In genomic region chr1:18299441-18300338, GRCh38 we compare ENCODE assay signal across 8 cellular contexts.
DNase-seq lines count a peak whose midpoint lies in the region; ATAC-seq, FAIRE-seq and TF ChIP-seq lines count a peak whose summit lies in the region.

No MANE protein-coding gene starts in this region.

- no peaks in the 10 kb centered on the region for H4K20me1 ChIP-seq in GM12878 (ENCODE audit: control insufficient read depth, insufficient read depth)
- no peaks in the 10 kb centered on the region for H4K20me1 ChIP-seq in osteoblast (ENCODE audit: insufficient read depth, low read length)

- ATAC-seq in heart left ventricle, result no peak
- no peak for ATAC-seq in right cardiac atrium
- peak; percentile 77 for ATAC-seq in GM12878
- ATAC-seq in GM18873 (IDR thresholded peaks at IDR 0.05; ENCODE audit: low FRiP score, unreplicated experiment), result no peak
- no peak for ATAC-seq in HG02885 (IDR thresholded peaks at IDR 0.05; ENCODE audit: poor library complexity, unreplicated experiment)

- no peaks in the 10 kb centered on the region for H3K36me3 ChIP-seq in heart left ventricle
- no peaks in the 10 kb centered on the region for H3K36me3 ChIP-seq in GM12878 (ENCODE audit: control insufficient read depth in 2 of 2, insufficient read depth in 2 of 2, low read length in 1 of 2)
- no peaks in the 10 kb centered on the region for H3K36me3 ChIP-seq in osteoblast (ENCODE audit: insufficient read depth, low read length)

- no peak for TF ChIP-seq POLR2A in heart left ventricle (IDR thresholded peaks at IDR 0.05)
- no peak for TF ChIP-seq POLR2A in GM12878 (IDR thresholded peaks at IDR 0.05; ENCODE audit: low read depth, low read length)

- 66 to 70% (median 67%) methylated on average over 7 of the region's 7 CpGs for WGBS in heart left ventricle, 4 donors
- WGBS in right cardiac atrium, result 67% methylated on average over 7 of the region's 7 CpGs
- 43% methylated on average over 7 of the region's 7 CpGs for WGBS in GM12878 (ENCODE audit: insufficient coverage, insufficient replicate concordance, low lambda C conversion rate, missing lambda C conversion rate)

- no peak for FAIRE-seq in GM12878 (lab: Jason Lieb, UNC)

- no peak overlapping the region for H3K4me3 ChIP-seq in heart left ventricle
- no peak overlapping the region for H3K4me3 ChIP-seq in right cardiac atrium (ENCODE audit: low read length)
- H3K4me3 ChIP-seq in GM12878, result no peak overlapping the region
- H3K4me3 ChIP-seq in osteoblast (ENCODE audit: insufficient read depth, low read length), result no peak overlapping the region

- no peaks in the 10 kb centered on the region for H3K4me1 ChIP-seq in heart left ventricle
- H3K4me1 ChIP-seq in right cardiac atrium (ENCODE audit: control insufficient read depth, insufficient read depth, low read length), result no peaks in the 10 kb centered on the region
- H3K4me1 ChIP-seq in GM12878 (ENCODE audit: control insufficient read depth, insufficient read depth, low read length), result no peaks in the 10 kb centered on the region
- H3K4me1 ChIP-seq in osteoblast (ENCODE audit: insufficient read depth, low read length), result no peaks in the 10 kb centered on the region

- H3K27ac ChIP-seq in heart left ventricle, result no peak overlapping the region
- H3K27ac ChIP-seq in right cardiac atrium (ENCODE audit: low read length), result no peak overlapping the region
- no peak overlapping the region for H3K27ac ChIP-seq in GM12878 (ENCODE audit: control insufficient read depth, insufficient read depth)
- no peak overlapping the region for H3K27ac ChIP-seq in osteoblast (ENCODE audit: low read depth, low read length)

- peak in 11 of 12 donors; percentile 31 to 68 (median 56) for TF ChIP-seq CTCF in heart left ventricle (IDR thresholded peaks at IDR 0.05)
- TF ChIP-seq CTCF in GM12878 (IDR thresholded peaks at IDR 0.05 in 2 of 3, conservative IDR thresholded peaks at IDR 0.05 in 1 of 3; ENCODE audit: control insufficient read depth in 2 of 3, extremely low read depth in 1 of 3, insufficient read depth in 1 of 3, low read depth in 3 of 3, low read length in 3 of 3), result peak; percentile 63 to 83 (median 79)
- TF ChIP-seq CTCF in osteoblast (IDR thresholded peaks at IDR 0.05; ENCODE audit: extremely low read depth, low read depth, low read length), result peak; percentile 65

- CTCF ChIA-PET in GM12878 (lab: Yijun Ruan, JAX), result interaction anchor here (0.6 to 4.6 kb wide), 21 partner anchors 8 to 281 kb away, joined by 3 to 31 read pairs (median 5); no protein-coding TSS in a partner anchor

- POLR2A ChIA-PET in GM12878 (lab: Charles Lee), result interaction anchor here (1.1 kb wide), 1 partner anchor 15 kb away, joined by 4 read pairs; no protein-coding TSS in a partner anchor

- SMC1A ChIA-PET in GM12878 (lab: Charles Lee; ENCODE audit: uncharacterized antibody, unreplicated experiment), result interaction anchor here (0.9 to 3.4 kb wide), 10 partner anchors 9 to 65 kb away, joined by 3 to 25 read pairs (median 4); no protein-coding TSS in a partner anchor

- TF ChIP-seq EP300 in GM12878 (IDR thresholded peaks at IDR 0.05; ENCODE audit: borderline replicate concordance in 1 of 2, control insufficient read depth in 1 of 2, low read depth in 2 of 2, low read length in 2 of 2), result no peak

- no peak overlapping the region for H3K4me2 ChIP-seq in GM12878 (ENCODE audit: control insufficient read depth, insufficient read depth)
- no peak overlapping the region for H3K4me2 ChIP-seq in osteoblast (ENCODE audit: insufficient read depth, low read length)

- no TSS peak for BruUV-seq in GM12878 (replicated peaks; lab: Mats Ljungman, UMichigan)

- no peaks in the 10 kb centered on the region for H3K9me3 ChIP-seq in heart left ventricle
- H3K9me3 ChIP-seq in right cardiac atrium (ENCODE audit: control insufficient read depth, low read length), result no peaks in the 10 kb centered on the region
- H3K9me3 ChIP-seq in GM12878 (replicated peaks; ENCODE audit: control insufficient read depth, insufficient read depth, low read length), result no peaks in the 10 kb centered on the region
- no peaks in the 10 kb centered on the region for H3K9me3 ChIP-seq in osteoblast (ENCODE audit: low read depth, low read length)

- peaks cover 0 to 62% (median 20%) of the 10 kb centered on the region in 9 donors for H3K27me3 ChIP-seq in heart left ventricle
- no peaks in the 10 kb centered on the region for H3K27me3 ChIP-seq in right cardiac atrium (ENCODE audit: control insufficient read depth, insufficient read depth)
- H3K27me3 ChIP-seq in GM12878 (replicated peaks in 1 of 2; ENCODE audit: control insufficient read depth in 2 of 2, insufficient read depth in 2 of 2, low read length in 1 of 2), result 0 out of 4 replicates have a peak, but pooled peaks cover 0 to 2% of the 10 kb centered on the region in 2 experiments
- no peaks in the 10 kb centered on the region for H3K27me3 ChIP-seq in osteoblast (ENCODE audit: insufficient read depth, low read length)

- RAD21 ChIA-PET in GM12878 (lab: Charles Lee; ENCODE audit: unreplicated experiment), result interaction anchor here (0.6 to 1.3 kb wide), 6 partner anchors 14 to 638 kb away, joined by 3 to 5 read pairs (median 4); no protein-coding TSS in a partner anchor

- intact Hi-C loops in heart left ventricle (cut with DNase I) (loop anchor here in 2 of 10 donors (10.0 kb wide), 1 partner anchor 275 kb away; no protein-coding TSS in a partner anchor), right cardiac atrium (cut with DNase I) (loop anchor here in 1 of 4 donors (10.0 kb wide), 1 partner anchor 275 kb away; no protein-coding TSS in a partner anchor), GM12878 (cut with micrococcal nuclease; ENCODE audit: unreplicated experiment) (loop anchor here (5.0 kb wide), 3 partner anchors 82 to 377 kb away; no protein-coding TSS in a partner anchor)

- H3K79me2 ChIP-seq in GM12878 (ENCODE audit: control insufficient read depth, insufficient read depth, low read length) (no peaks in the 10 kb centered on the region), osteoblast (ENCODE audit: insufficient read depth, low read length) (no peaks in the 10 kb centered on the region)

- peak in 1 of 5 donors; percentile 9 for DNase-seq in heart left ventricle
- no peak for DNase-seq in right cardiac atrium
- peak; percentile 84 for DNase-seq in NCI-H2029 (lab: John Stamatoyannopoulos, UW)
- no peak for DNase-seq in GM12878 (ENCODE audit: low read depth, low spot score)
- peak; percentile 78 for DNase-seq in osteoblast (ENCODE audit: insufficient read length, low spot score, missing footprints)
- DNase-seq in globus pallidus (ENCODE audit: low spot score), result no peak

- H2AFZ ChIP-seq in GM12878 (ENCODE audit: control insufficient read depth, low read depth, low read length) (no peak overlapping the region), osteoblast (ENCODE audit: low read length) (no peak overlapping the region)

- in situ Hi-C loops in GM12878 (cut with MboI), result no loop called here

- H3K9ac ChIP-seq in GM12878 (ENCODE audit: control insufficient read depth, insufficient read depth, low read length), result no peak overlapping the region

- peak; percentile 44; the same call in 1 of the 2 replicates for TF ChIP-seq RAD21 in GM12878 (IDR thresholded peaks at IDR 0.05; ENCODE audit: insufficient read depth, low read depth, low read length)

TF ChIP-seq in GM12878, 131 proteins besides CTCF, POLR2A, EP300 and RAD21:
- peak; percentile 33; the same call in 1 of the 2 replicates for TF ChIP-seq SMC3 (IDR thresholded peaks at IDR 0.05; ENCODE audit: borderline replicate concordance, low read length)
- TF ChIP-seq RCOR1 (conservative IDR thresholded peaks at IDR 0.05; ENCODE audit: low read depth, low read length), result no peak

Comparison
In these comparisons a context has a peak if more than half of its experiments do, and no peak if none do; other contexts are left out.
1. DNase-seq: peak in NCI-H2029 (single experiment) and osteoblast (single experiment); none in right cardiac atrium (0 of 3), GM12878 (single experiment) and globus pallidus (single experiment).
2. Peak in every context shown above with its lines, with median percentiles within 50 percentile points of each other: CTCF ChIP-seq.